Comparison of ENCODE assay signal across 1 cellular context in genomic region chr18:11908182-11909080, GRCh38.
TF ChIP-seq lines count a peak whose summit lies in the region.

Gene MPPE1 (minus strand): TSS chr18:11908317. CDS start chr18:11897264, 11,053 bp downstream.

TF ChIP-seq in HepG2, 621 proteins besides CTCF, POLR2A, EP300 and RAD21 (continued from another document and continues in another):
- 0 out of 2 replicates have a peak, but pooled peaks have one; percentile 27 for TF ChIP-seq RFXAP (CRISPR knock-in tag; IDR thresholded peaks at IDR 0.05; ENCODE audit: borderline replicate concordance)
- TF ChIP-seq ZBTB20 (CRISPR knock-in tag; IDR thresholded peaks at IDR 0.05; ENCODE audit: borderline replicate concordance, low read depth) = no peak
- TF ChIP-seq ZNF879 (CRISPR knock-in tag; IDR thresholded peaks at IDR 0.05) = peak; percentile 64; the same call in 1 of the 2 replicates
- peak; percentile 52 for TF ChIP-seq AGO2 (optimal IDR thresholded peaks at IDR 0.05; ENCODE audit: low read depth, low read length)
- TF ChIP-seq ETS1 (CRISPR knock-in tag; IDR thresholded peaks at IDR 0.05) = no peak
- 0 out of 2 replicates have a peak, but pooled peaks have one; percentile 28 for TF ChIP-seq KLF12 (CRISPR knock-in tag; IDR thresholded peaks at IDR 0.05; ENCODE audit: borderline replicate concordance)
- no peak for TF ChIP-seq ZNF891 (CRISPR knock-in tag; IDR thresholded peaks at IDR 0.05)
- TF ChIP-seq ZNF234 (CRISPR knock-in tag; conservative IDR thresholded peaks at IDR 0.05) = no peak
- no peak for TF ChIP-seq HMGXB3 (CRISPR knock-in tag; IDR thresholded peaks at IDR 0.05; ENCODE audit: borderline replicate concordance)
- no peak for TF ChIP-seq SOX13 (IDR thresholded peaks at IDR 0.05)
- TF ChIP-seq SOX13 (CRISPR knock-in tag; conservative IDR thresholded peaks at IDR 0.05 in 1 of 2, IDR thresholded peaks at IDR 0.05 in 1 of 2) = no peak; a peak in 1 of 4 replicates
- TF ChIP-seq ZNF792 (CRISPR knock-in tag; IDR thresholded peaks at IDR 0.05) = 0 out of 2 replicates have a peak, but pooled peaks have one; percentile 20
- no peak for TF ChIP-seq REXO4 (CRISPR knock-in tag; IDR thresholded peaks at IDR 0.05; ENCODE audit: borderline replicate concordance)
- TF ChIP-seq PHF20 (CRISPR knock-in tag; IDR thresholded peaks at IDR 0.05) = peak; percentile 90
- peak; percentile 70 for TF ChIP-seq CCDC6 (CRISPR knock-in tag; IDR thresholded peaks at IDR 0.05)
- peak; percentile 85 for TF ChIP-seq KAT8 (CRISPR knock-in tag; IDR thresholded peaks at IDR 0.05)
- peak; percentile 84; the same call in 1 of the 2 replicates for TF ChIP-seq ZNF333 (CRISPR knock-in tag; IDR thresholded peaks at IDR 0.05; ENCODE audit: borderline replicate concordance)
- TF ChIP-seq MIXL1 (CRISPR knock-in tag; IDR thresholded peaks at IDR 0.05) = no peak
- TF ChIP-seq HOXA3 (CRISPR knock-in tag; IDR thresholded peaks at IDR 0.05) = peak; percentile 66; the same call in 1 of the 2 replicates
- no peak for TF ChIP-seq ZNF281 (CRISPR knock-in tag; IDR thresholded peaks at IDR 0.05; ENCODE audit: borderline replicate concordance)
- no peak for TF ChIP-seq ZNF569 (CRISPR knock-in tag; IDR thresholded peaks at IDR 0.05; ENCODE audit: borderline replicate concordance)
- TF ChIP-seq FOXA1 (IDR thresholded peaks at IDR 0.05) = no peak
- TF ChIP-seq FOXA1 (CRISPR knock-in tag; IDR thresholded peaks at IDR 0.05) = no peak
- peak; percentile 83 for TF ChIP-seq ASH2L (IDR thresholded peaks at IDR 0.05; ENCODE audit: insufficient read length, low read depth, low read length)
- peak; percentile 90 for TF ChIP-seq ELF4 (CRISPR knock-in tag; IDR thresholded peaks at IDR 0.05; ENCODE audit: borderline replicate concordance)
- no peak for TF ChIP-seq HOMEZ (CRISPR knock-in tag; IDR thresholded peaks at IDR 0.05; ENCODE audit: low read depth)
- TF ChIP-seq CCAR2 (optimal IDR thresholded peaks at IDR 0.05; ENCODE audit: low read depth, low read length) = no peak
- TF ChIP-seq ZNF567 (CRISPR knock-in tag; IDR thresholded peaks at IDR 0.05; ENCODE audit: borderline replicate concordance) = no peak
- no peak for TF ChIP-seq ZBTB46 (CRISPR knock-in tag; IDR thresholded peaks at IDR 0.05; ENCODE audit: borderline replicate concordance)
- no peak for TF ChIP-seq JUN (CRISPR knock-in tag; IDR thresholded peaks at IDR 0.05)
- TF ChIP-seq ATF7-NPFF (CRISPR knock-in tag; IDR thresholded peaks at IDR 0.05; ENCODE audit: low read depth) = no peak; the same call in 1 of the 2 replicates
- peak; percentile 83 for TF ChIP-seq MXD3 (CRISPR knock-in tag; IDR thresholded peaks at IDR 0.05)
- no peak for TF ChIP-seq RERE (CRISPR knock-in tag; IDR thresholded peaks at IDR 0.05; ENCODE audit: low read depth)
- TF ChIP-seq IRF1 (CRISPR knock-in tag; IDR thresholded peaks at IDR 0.05; ENCODE audit: low read depth) = no peak
- no peak for TF ChIP-seq ZNF761 (CRISPR knock-in tag; conservative IDR thresholded peaks at IDR 0.05)
- no peak for TF ChIP-seq ZNF572 (CRISPR knock-in tag; IDR thresholded peaks at IDR 0.05)
- peak; percentile 20; the same call in 1 of the 2 replicates for TF ChIP-seq ZNF138 (CRISPR knock-in tag; IDR thresholded peaks at IDR 0.05; ENCODE audit: low read depth)
- no peak for TF ChIP-seq ZBTB44 (CRISPR knock-in tag; IDR thresholded peaks at IDR 0.05)
